23 cellular contexts compared by ENCODE assay signal in the genomic region with DNA sequence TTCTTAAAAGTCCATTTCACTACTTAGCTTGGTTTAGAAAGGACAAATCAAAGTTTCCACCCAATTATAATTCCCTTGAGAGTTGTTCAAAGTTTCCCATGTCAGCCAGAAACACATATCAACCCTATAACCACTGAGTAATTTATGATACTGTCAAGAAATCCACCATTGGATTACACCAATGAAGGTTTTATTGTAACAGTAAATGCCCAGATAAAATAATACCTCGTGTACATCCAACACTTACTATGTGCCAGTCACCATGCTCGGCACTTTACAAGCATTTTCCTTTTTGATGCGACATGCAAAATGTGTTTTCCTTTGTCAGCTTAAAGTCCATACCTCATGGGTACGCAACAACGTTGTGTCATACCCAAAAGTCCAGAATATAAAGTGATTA.
DNase-seq lines count a peak whose midpoint lies in the region; ATAC-seq and TF ChIP-seq lines count a peak whose summit lies in the region.
"Had no signal": no experiment of that assay in that cellular context is flagged by ENCODE, and none has a peak within 500 bp of the region (broad histone marks: within the 10 kb centered on the region; RNA-seq: fewer than 3 reads in every experiment).

No MANE protein-coding gene starts in this region.

- H3K4me1 ChIP-seq in Caco-2 = no peaks in the 10 kb centered on the region
- no peaks in the 10 kb centered on the region for H3K4me1 ChIP-seq in HEK293 (ENCODE audit: control insufficient read depth, insufficient read depth, low read length)
- no peaks in the 10 kb centered on the region for H3K4me1 ChIP-seq in effector memory CD4-positive, alpha-beta T cell (ENCODE audit: control insufficient read depth, insufficient read depth, low read length, poor library complexity, severe bottlenecking)
- H3K4me1 ChIP-seq: BE2C; BLaER1 treated with 17β-estradiol and CSF1 and Interleukin-3, amounts not matched to agents 10 nM and 100 nM had no signal

- intact Hi-C loops in Caco-2 (cut with micrococcal nuclease; ENCODE audit: unreplicated experiment) = no loop called here
- intact Hi-C loops in left colon (cut with DNase I, micrococcal nuclease) = no loop called here

- H3K4me3 Mint-ChIP-seq in Caco-2 (ENCODE audit: unreplicated experiment) = no peak overlapping the region
- H3K4me3 Mint-ChIP-seq in nephron progenitor cell = no peak overlapping the region
- H3K4me3 Mint-ChIP-seq: CD14-positive monocyte; CD4-positive, alpha-beta T cell; CD8-positive, alpha-beta memory T cell; HFFc6 had no signal

- DNase-seq in Caco-2 (no peak), left colon (no peak), nephron progenitor cell (no peak)
- DNase-seq in effector memory CD4-positive, alpha-beta T cell = no peak
- DNase-seq: 8988T; ACHN; AML-193; BE2C; Calu3; CD4-positive, alpha-beta T cell; CD8-positive, alpha-beta memory T cell; DMS53; DMS79 treated with DMSO at 0.1 percent for 48 hours; GF-D8; GOT3; HCEC 1CT; HFFc6 had no signal

- peak; percentile 74 for ATAC-seq in left colon
- ATAC-seq in esophagus mucosa = no peak
- ATAC-seq in HG03175 (IDR thresholded peaks at IDR 0.05; ENCODE audit: unreplicated experiment) = no peak
- ATAC-seq: A549 had no signal

- POLR2A ChIA-PET in Caco-2 (lab: Charles Lee) = interaction anchor here (0.6 kb wide), 1 partner anchor 17 kb away, joined by 3 read pairs; no protein-coding TSS in a partner anchor
- POLR2A ChIA-PET in HEK293 (lab: Yijun Ruan, JAX) = no interaction called here

- H3K4me1 Mint-ChIP-seq in Caco-2 (ENCODE audit: low read depth, unreplicated experiment) = peaks cover 7% of the 10 kb centered on the region
- H3K4me1 Mint-ChIP-seq in nephron progenitor cell = peaks cover 30% of the 10 kb centered on the region
- H3K4me1 Mint-ChIP-seq: CD14-positive monocyte; CD8-positive, alpha-beta memory T cell had no signal

- BruUV-seq in Caco-2 (replicated peaks; lab: Mats Ljungman, UMichigan) = no TSS peak

- no peaks in the 10 kb centered on the region for H3K27me3 ChIP-seq in Caco-2 (replicated peaks; ENCODE audit: control insufficient read depth, insufficient read depth, low read length)
- no peaks in the 10 kb centered on the region for H3K27me3 ChIP-seq in effector memory CD4-positive, alpha-beta T cell (replicated peaks; ENCODE audit: control insufficient read depth, insufficient read depth, low read length, poor library complexity, severe bottlenecking)
- H3K27me3 ChIP-seq: BE2C had no signal

- CTCF ChIA-PET in Caco-2 (lab: Charles Lee) (no interaction called here), HEK293 (lab: Yijun Ruan, JAX) (no interaction called here)

- H3K27ac Mint-ChIP-seq in Caco-2 (ENCODE audit: unreplicated experiment) = peak overlapping the region; percentile 50
- peak overlapping the region; percentile 78 for H3K27ac Mint-ChIP-seq in nephron progenitor cell
- H3K27ac Mint-ChIP-seq: CD14-positive monocyte; CD4-positive, alpha-beta T cell; CD8-positive, alpha-beta memory T cell; HFFc6 had no signal

- TF ChIP-seq CTCF in Caco-2 (IDR thresholded peaks at IDR 0.05; ENCODE audit: insufficient read depth in 1 of 2, low read depth in 1 of 2, low read length in 1 of 2, severe bottlenecking in 1 of 2, unreplicated experiment in 1 of 2) = no peak
- TF ChIP-seq CTCF in HEK293 (tag by site-specific recombination; IDR thresholded peaks at IDR 0.05) = no peak
- TF ChIP-seq CTCF in nephron progenitor cell (IDR thresholded peaks at IDR 0.05) = no peak

- H3K4me3 ChIP-seq in Caco-2 (ENCODE audit: low read depth, low read length) (no peak overlapping the region), HEK293 (ENCODE audit: low read depth, low read length) (no peak overlapping the region)
- no peak overlapping the region for H3K4me3 ChIP-seq in effector memory CD4-positive, alpha-beta T cell (ENCODE audit: insufficient read depth, low read depth, low read length, poor library complexity, severe bottlenecking)
- H3K4me3 ChIP-seq: A549; BLaER1 treated with 17β-estradiol and CSF1 and Interleukin-3, amounts not matched to agents 10 nM and 100 nM had no signal

- H3K9me3 ChIP-seq in Caco-2 (no peaks in the 10 kb centered on the region), HEK293 (ENCODE audit: control insufficient read depth, insufficient read depth, low read depth, low read length) (no peaks in the 10 kb centered on the region)
- H3K9me3 ChIP-seq in effector memory CD4-positive, alpha-beta T cell (ENCODE audit: control insufficient read depth, low read length) = no peaks in the 10 kb centered on the region
- H3K9me3 ChIP-seq: A549, BE2C had no signal

- H3K36me3 Mint-ChIP-seq in Caco-2 (ENCODE audit: insufficient read depth, unreplicated experiment) (peaks cover 4% of the 10 kb centered on the region), nephron progenitor cell (ENCODE audit: low read depth) (peaks cover 23% of the 10 kb centered on the region)
- H3K36me3 Mint-ChIP-seq: CD14-positive monocyte; CD8-positive, alpha-beta memory T cell had no signal

- H3K9me3 Mint-ChIP-seq in Caco-2 (ENCODE audit: unreplicated experiment) (no peaks in the 10 kb centered on the region), nephron progenitor cell (peaks cover 45% of the 10 kb centered on the region)
- H3K9me3 Mint-ChIP-seq: HFFc6 had no signal

- H3K36me3 ChIP-seq in Caco-2 (ENCODE audit: control insufficient read depth, insufficient read depth, low read length) (no peaks in the 10 kb centered on the region), HEK293 (ENCODE audit: control insufficient read depth in 2 of 2, insufficient read depth in 1 of 2, low read length in 2 of 2) (peaks cover 0 to 15% of the 10 kb centered on the region in 2 experiments; a peak in 1 of 3 replicates)
- no peaks in the 10 kb centered on the region for H3K36me3 ChIP-seq in effector memory CD4-positive, alpha-beta T cell (ENCODE audit: control insufficient read depth, insufficient read depth, low read length)
- H3K36me3 ChIP-seq: BE2C; BLaER1 treated with 17β-estradiol and CSF1 and Interleukin-3, amounts not matched to agents 10 nM and 100 nM had no signal

- no peaks in the 10 kb centered on the region for H3K27me3 Mint-ChIP-seq in Caco-2 (ENCODE audit: insufficient read depth, unreplicated experiment)
- no peaks in the 10 kb centered on the region for H3K27me3 Mint-ChIP-seq in nephron progenitor cell (ENCODE audit: low read depth, poor library complexity)
- H3K27me3 Mint-ChIP-seq: CD4-positive, alpha-beta T cell; CD8-positive, alpha-beta memory T cell had no signal

- H3K27ac ChIP-seq in HEK293 (ENCODE audit: extremely low read depth, low read depth, low read length) = no peak overlapping the region
- H3K27ac ChIP-seq in effector memory CD4-positive, alpha-beta T cell (ENCODE audit: insufficient read depth, low read length, poor library complexity, severe bottlenecking) = no peak overlapping the region
- H3K27ac ChIP-seq: BLaER1 treated with 17β-estradiol and CSF1 and Interleukin-3, amounts not matched to agents 10 nM and 100 nM had no signal

TF ChIP-seq in HEK293, 187 proteins besides CTCF, POLR2A, EP300 and RAD21:
- TF ChIP-seq ZNF843 (tag by site-specific recombination; IDR thresholded peaks at IDR 0.05) = 0 out of 2 replicates have a peak, but pooled peaks have one; percentile 20
- TF ChIP-seq ZNF175 (tag by site-specific recombination; IDR thresholded peaks at IDR 0.05) = no peak
TF ChIP-seq in HEK293: peak in this region for 1.
